Comparison of ENCODE assay signal across 9 cellular contexts in the genomic region with DNA sequence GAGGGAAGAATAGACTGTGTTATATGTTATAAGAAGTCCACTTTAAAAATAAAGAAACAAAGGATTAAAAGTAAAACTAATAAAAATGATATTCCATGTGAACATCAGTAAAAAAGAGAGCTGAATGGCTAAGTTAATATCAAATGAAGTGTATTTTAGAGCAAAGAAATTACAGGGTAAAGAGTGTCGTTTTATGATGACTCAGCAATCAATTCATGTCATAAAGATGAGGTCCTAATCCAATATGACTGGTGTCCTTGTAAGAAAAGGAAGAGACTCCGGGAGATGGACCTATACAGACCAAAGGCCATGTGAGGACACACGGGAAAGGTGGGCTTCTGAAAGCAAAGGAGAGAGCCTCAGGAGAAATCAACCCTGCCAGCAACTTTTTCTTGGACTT.
"Had no signal": no experiment of that assay in that cellular context is flagged by ENCODE, and none has a peak within 500 bp of the region (broad histone marks: within the 10 kb centered on the region; RNA-seq: fewer than 3 reads in every experiment).

No MANE protein-coding gene starts in this region.

- H3K9ac ChIP-seq: GM23248, KMS-11 had no signal

- H3K27ac Mint-ChIP-seq: H9 had no signal

- H3K4me2 ChIP-seq: KMS-11 had no signal

- H3K4me3 ChIP-seq: GM23248 had no signal

- H3K27ac ChIP-seq: GM23248, KMS-11 had no signal

- H3K9me3 Mint-ChIP-seq: H9 had no signal

- H3K4me3 Mint-ChIP-seq: H9 had no signal

- H2AFZ ChIP-seq: GM23248 had no signal

- FAIRE-seq: H54, HTR-8/SVneo had no signal

- DNase-seq: GM23248, GOT3, H9, HCEC 1CT, Karpas-422, KBM-7 had no signal
